20 cellular contexts compared by ENCODE assay signal in the genomic region with DNA sequence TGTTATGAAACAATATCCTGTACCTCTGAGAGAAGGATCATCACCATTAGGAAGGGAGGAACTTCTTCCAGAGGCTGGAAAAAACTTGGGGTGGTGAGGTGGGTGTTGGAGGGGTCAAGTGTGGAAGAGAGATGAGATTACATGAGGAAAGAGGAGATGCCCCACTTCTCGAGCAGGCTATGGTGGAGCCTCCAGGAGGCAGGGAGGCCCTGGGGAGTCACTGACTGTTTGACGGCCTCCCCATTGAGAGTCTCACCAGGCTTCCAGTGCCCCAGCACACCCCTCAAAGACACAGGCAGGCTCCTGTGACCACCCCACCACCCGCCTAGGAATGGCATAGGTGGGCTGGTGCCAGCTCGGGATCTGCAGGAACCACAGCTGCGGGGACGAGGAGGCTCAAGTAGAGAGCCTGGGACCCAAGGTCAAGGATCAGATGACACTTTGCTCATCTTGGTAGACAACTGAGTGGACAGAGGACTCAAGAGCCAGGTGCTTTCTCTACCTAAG.
"Had no signal": no experiment of that assay in that cellular context is flagged by ENCODE, and none has a peak within 500 bp of the region (broad histone marks: within the 10 kb centered on the region; RNA-seq: fewer than 3 reads in every experiment).

No MANE protein-coding gene starts in this region.

- ATAC-seq: heart left ventricle; naive thymus-derived CD8-positive, alpha-beta T cell; pancreas; right cardiac atrium; sciatic nerve; stimulated activated memory B cell treated with anti-CD40 and anti-IgM and Interleukin-4, amounts not matched to agents 10 μg/mL and 1 μg/mL and 100 μg/mL, for 72 hours; stimulated activated naive CD8-positive, alpha-beta T cell treated with anti-CD3 and anti-CD28 coated beads, Interleukin-15, amount 100 ng/mL, for 72 hours had no signal

- H3K36me3 ChIP-seq: heart left ventricle, left ventricle myocardium inferior, pancreas, prostate gland, tibial nerve, upper lobe of left lung had no signal

- H3K36me3 Mint-ChIP-seq: immature natural killer cell; memory B cell; naive thymus-derived CD8-positive, alpha-beta T cell; stimulated activated memory B cell treated with anti-CD40 and anti-IgM and Interleukin-4, amounts not matched to agents 10 μg/mL and 1 μg/mL and 100 μg/mL, for 72 hours had no signal

- H3K9me3 ChIP-seq: heart left ventricle, left ventricle myocardium inferior, pancreas, prostate gland, tibial nerve, upper lobe of left lung had no signal

- H3K27me3 ChIP-seq: pancreas, tibial nerve, upper lobe of left lung had no signal

- H3K4me1 ChIP-seq: left ventricle myocardium inferior, pancreas, prostate gland, tibial nerve, upper lobe of left lung had no signal

- H3K9me3 Mint-ChIP-seq: memory B cell; naive thymus-derived CD8-positive, alpha-beta T cell; stimulated activated memory B cell treated with anti-CD40 and anti-IgM and Interleukin-4, amounts not matched to agents 10 μg/mL and 1 μg/mL and 100 μg/mL, for 72 hours; stimulated activated naive CD8-positive, alpha-beta T cell treated with anti-CD3 and anti-CD28 coated beads, Interleukin-15, amount 100 ng/mL, for 72 hours had no signal

- H3K4me3 Mint-ChIP-seq: immature natural killer cell; memory B cell; naive thymus-derived CD8-positive, alpha-beta T cell; stimulated activated memory B cell treated with anti-CD40 and anti-IgM and Interleukin-4, amounts not matched to agents 10 μg/mL and 1 μg/mL and 100 μg/mL, for 72 hours; stimulated activated naive CD8-positive, alpha-beta T cell treated with anti-CD3 and anti-CD28 coated beads, Interleukin-15, amount 100 ng/mL, for 72 hours had no signal

- H3K27ac Mint-ChIP-seq: immature natural killer cell; memory B cell; naive thymus-derived CD8-positive, alpha-beta T cell; stimulated activated memory B cell treated with anti-CD40 and anti-IgM and Interleukin-4, amounts not matched to agents 10 μg/mL and 1 μg/mL and 100 μg/mL, for 72 hours; stimulated activated naive CD8-positive, alpha-beta T cell treated with anti-CD3 and anti-CD28 coated beads, Interleukin-15, amount 100 ng/mL, for 72 hours had no signal

- H3K4me3 ChIP-seq: heart left ventricle, left ventricle myocardium inferior, pancreas, prostate gland, skin epidermis, tibial nerve, upper lobe of left lung had no signal

- H3K4me1 Mint-ChIP-seq: stimulated activated memory B cell treated with anti-CD40 and anti-IgM and Interleukin-4, amounts not matched to agents 10 μg/mL and 1 μg/mL and 100 μg/mL, for 72 hours had no signal

- H3K27ac ChIP-seq: heart left ventricle, left ventricle myocardium inferior, pancreas, prostate gland, skin epidermis, tibial nerve, upper lobe of left lung had no signal

- DNase-seq: heart left ventricle; hypothalamus; immature natural killer cell; left ventricle myocardium inferior; naive thymus-derived CD8-positive, alpha-beta T cell; pancreas; posterior cingulate gyrus; retina; right cardiac atrium; stimulated activated CD4-positive, alpha-beta T cell treated with anti-CD3 and anti-CD28 coated beads, Interleukin-4, amount 100 ng/mL, for 24 hours; stimulated activated naive CD4-positive, alpha-beta T cell treated with Interleukin-2 at 50 U/mL for 16 hours; stimulated activated naive CD8-positive, alpha-beta T cell treated with anti-CD3 and anti-CD28 coated beads, Interleukin-15, amount 100 ng/mL, for 72 hours; substantia nigra had no signal
